19 cellular contexts compared by ENCODE assay signal in genomic region chr17:16384557-16384956, GRCh38. TPM values are rescaled to one million over a fixed set of nuclear protein-coding genes. Genes with fewer than 3 reads are reported as not detected.
DNase-seq lines count a peak whose midpoint lies in the region; ATAC-seq and TF ChIP-seq lines count a peak whose summit lies in the region.
"Had no signal": no experiment of that assay in that cellular context is flagged by ENCODE, and none has a peak within 500 bp of the region (broad histone marks: within the 10 kb centered on the region; RNA-seq: fewer than 3 reads in every experiment).

No MANE protein-coding gene starts in this region.

- no peak overlapping the region for H2AFZ ChIP-seq in OCI-LY1 (ENCODE audit: low read length)

- peak overlapping the region; percentile 16 for H3K27ac Mint-ChIP-seq in T-helper 2 cell treated with Interferon-gamma antibody and Interleukin-4, amounts not matched to agents 5 μg/mL and 100 μg/mL, for 36 hours
- H3K27ac Mint-ChIP-seq in immature natural killer cell: peak overlapping the region; percentile 54 to 99 (median 81)
- H3K27ac Mint-ChIP-seq: CD8-positive, alpha-beta T cell had no signal

- H3K27me3 ChIP-seq in OCI-LY1 (ENCODE audit: insufficient read depth, low read length): no peaks in the 10 kb centered on the region
- H3K27me3 ChIP-seq in psoas muscle (ENCODE audit: insufficient read depth in 3 of 3, low read length in 2 of 3): no peaks in the 10 kb centered on the region
- H3K27me3 ChIP-seq in tibial artery: no peaks in the 10 kb centered on the region
- H3K27me3 ChIP-seq: brain microvascular endothelial cell had no signal

- no peak overlapping the region for H3K9ac ChIP-seq in OCI-LY1 (ENCODE audit: low read length)

- no peak overlapping the region for H3K4me3 ChIP-seq in OCI-LY1 (ENCODE audit: low read depth, low read length, poor library complexity, severe bottlenecking)
- peak overlapping the region; percentile 93 for H3K4me3 ChIP-seq in psoas muscle
- H3K4me3 ChIP-seq in tibial artery: no peak overlapping the region

- no peak for DNase-seq in T-helper 2 cell treated with Interferon-gamma antibody and Interleukin-4, amounts not matched to agents 5 μg/mL and 100 μg/mL, for 36 hours (ENCODE audit: low spot score)
- DNase-seq in T-helper 2 cell: no peak
- DNase-seq in immature natural killer cell: no peak
- no peak for DNase-seq in psoas muscle
- no peak for DNase-seq in NCI-H510A (lab: John Stamatoyannopoulos, UW)
- DNase-seq in tibial artery: no peak
- DNase-seq: activated naive CD4-positive, alpha-beta T cell treated with anti-CD3 and anti-CD28 coated beads for 36 hours; brain microvascular endothelial cell; CD8-positive, alpha-beta T cell; IMR-90; islet precursor cell; mesendoderm; MV-4-11; NCI-H524 treated with DMSO at 0.1 percent for 48 hours; nucleus accumbens; OCI-M1; stimulated activated CD4-positive, alpha-beta T cell treated with anti-CD3 and anti-CD28 coated beads, Interleukin-2, amount 100 ng/mL, for 48 hours had no signal

- H3K9me3 ChIP-seq in OCI-LY1 (ENCODE audit: low read length) (no peaks in the 10 kb centered on the region), psoas muscle (no peaks in the 10 kb centered on the region), tibial artery (no peaks in the 10 kb centered on the region)

- peaks cover 12% of the 10 kb centered on the region for H3K27me3 Mint-ChIP-seq in T-helper 2 cell treated with Interferon-gamma antibody and Interleukin-4, amounts not matched to agents 5 μg/mL and 100 μg/mL, for 36 hours (ENCODE audit: low read depth)
- H3K27me3 Mint-ChIP-seq in immature natural killer cell (ENCODE audit: low read depth in 3 of 3): peaks cover 16 to 29% (median 17%) of the 10 kb centered on the region in 3 donors

- H3K36me3 ChIP-seq in OCI-LY1 (ENCODE audit: insufficient read depth, low read length): peaks cover 26% of the 10 kb centered on the region
- H3K36me3 ChIP-seq in psoas muscle (ENCODE audit: insufficient read depth in 1 of 2, low read depth in 1 of 2): peaks cover 6 to 26% of the 10 kb centered on the region in 2 donors
- H3K36me3 ChIP-seq in tibial artery: peaks cover 21 to 24% (median 22%) of the 10 kb centered on the region in 3 donors

- peaks cover 7% of the 10 kb centered on the region; the same call in 1 of the 2 replicates for H3F3A ChIP-seq in OCI-LY1 (ENCODE audit: insufficient read depth, low read length)

- no peaks in the 10 kb centered on the region for H3K9me3 Mint-ChIP-seq in T-helper 2 cell treated with Interferon-gamma antibody and Interleukin-4, amounts not matched to agents 5 μg/mL and 100 μg/mL, for 36 hours
- no peaks in the 10 kb centered on the region for H3K9me3 Mint-ChIP-seq in immature natural killer cell
- H3K9me3 Mint-ChIP-seq: activated naive CD4-positive, alpha-beta T cell treated with anti-CD3 and anti-CD28 coated beads for 36 hours; CD8-positive, alpha-beta T cell had no signal

- H3K9me2 ChIP-seq in OCI-LY1 (ENCODE audit: low read depth, low read length): no peaks in the 10 kb centered on the region

- WGBS in psoas muscle, 3 donors: 67 to 83% (median 70%) methylated on average over 5 of the region's 5 CpGs

- H3K79me2 ChIP-seq in OCI-LY1 (ENCODE audit: insufficient read depth, low read length): peaks cover 7% of the 10 kb centered on the region

- H3K4me1 Mint-ChIP-seq in T-helper 2 cell treated with Interferon-gamma antibody and Interleukin-4, amounts not matched to agents 5 μg/mL and 100 μg/mL, for 36 hours (ENCODE audit: low read depth): peaks cover 35% of the 10 kb centered on the region
- peaks cover 54 to 61% of the 10 kb centered on the region in 2 donors for H3K4me1 Mint-ChIP-seq in immature natural killer cell

- H4K20me1 ChIP-seq in OCI-LY1 (ENCODE audit: insufficient read depth, low read length): no peaks in the 10 kb centered on the region

- H3K4me3 Mint-ChIP-seq in T-helper 2 cell treated with Interferon-gamma antibody and Interleukin-4, amounts not matched to agents 5 μg/mL and 100 μg/mL, for 36 hours: peak overlapping the region; percentile 28
- peak overlapping the region; percentile 28 to 96 (median 40) for H3K4me3 Mint-ChIP-seq in immature natural killer cell

- H3K4me1 ChIP-seq in OCI-LY1 (ENCODE audit: insufficient read depth, low read length, severe bottlenecking) (peaks cover 64% of the 10 kb centered on the region), psoas muscle (peaks cover 22% of the 10 kb centered on the region), tibial artery (peaks cover 0 to 48% (median 33%) of the 10 kb centered on the region in 4 donors)

- peaks cover 39% of the 10 kb centered on the region for H3K36me3 Mint-ChIP-seq in T-helper 2 cell treated with Interferon-gamma antibody and Interleukin-4, amounts not matched to agents 5 μg/mL and 100 μg/mL, for 36 hours (ENCODE audit: low read depth)
- H3K36me3 Mint-ChIP-seq in immature natural killer cell: peaks cover 8 to 27% (median 11%) of the 10 kb centered on the region in 3 donors

- ATAC-seq in psoas muscle (no peak), GM18907 (IDR thresholded peaks at IDR 0.05; ENCODE audit: unreplicated experiment) (no peak)
- ATAC-seq: CD8-positive, alpha-beta T cell had no signal

- H3K27ac ChIP-seq in OCI-LY1 (ENCODE audit: low read depth, low read length, poor library complexity, severe bottlenecking): peak overlapping the region; percentile 93
- H3K27ac ChIP-seq in psoas muscle: peak overlapping the region; percentile 99
- H3K27ac ChIP-seq in tibial artery: no peak overlapping the region
- H3K27ac ChIP-seq: brain microvascular endothelial cell had no signal

- TF ChIP-seq CTCF in OCI-LY1 (IDR thresholded peaks at IDR 0.05; ENCODE audit: low read length) (no peak), psoas muscle (IDR thresholded peaks at IDR 0.05) (no peak), tibial artery (IDR thresholded peaks at IDR 0.05) (no peak)

- intact Hi-C loops in psoas muscle (cut with DNase I): no loop called here
- intact Hi-C loops in tibial artery (cut with DNase I; ENCODE audit: low total_unique reads): no loop called here

- peak overlapping the region; percentile 60 for H3K4me2 ChIP-seq in OCI-LY1 (ENCODE audit: low read length)

RNA-seq across cellular contexts. Expression of gene UBB, which starts 3.7 kb away (rescaled TPM):
- polyA plus RNA-seq in immature natural killer cell: 1,000 to 10,000 TPM; 3,354 to 4,873 (median 3,832) TPM
- 1,000 to 10,000 TPM; 1,704 to 3,203 (median 2,212) TPM for total RNA-seq in psoas muscle
- 1,000 to 10,000 TPM in 2 of 3 donors, 100 to 1,000 TPM in 1; 700 to 1,893 (median 1,030) TPM for polyA plus RNA-seq in psoas muscle

RNA-seq across cellular contexts. Expression of gene TRPV2, which starts 30.8 kb away (rescaled TPM):
- polyA plus RNA-seq in immature natural killer cell: 100 to 1,000 TPM; 151 to 206 (median 202) TPM
- 10 to 100 TPM in 1 of 4 donors, 1 to 10 TPM in 3; 3.9 to 10.3 (median 6.7) TPM for total RNA-seq in psoas muscle
- 1 to 10 TPM; 1.6 to 3.8 (median 3.4) TPM for polyA plus RNA-seq in psoas muscle

RNA-seq across cellular contexts. Expression of gene CENPV, which starts 31.3 kb away (rescaled TPM):
- 10 to 100 TPM; 14.2 to 28.1 (median 23.1) TPM for polyA plus RNA-seq in immature natural killer cell
- total RNA-seq in psoas muscle: 10 to 100 TPM; 29.6 to 44.3 (median 34.1) TPM
- 10 to 100 TPM; 36.5 to 68.3 (median 42.6) TPM for polyA plus RNA-seq in psoas muscle

Comparison
In these comparisons a context has a peak if more than half of its experiments do, and no peak if none do; other contexts are left out.
1. H3K27ac ChIP-seq: peak in OCI-LY1 (single experiment) and psoas muscle (single experiment); none in tibial artery (0 of 2).
2. RNA of gene TRPV2, which starts 30.8 kb away (polyA plus RNA-seq): 151 to 206 TPM in immature natural killer cell; 1.6 to 3.8 TPM in psoas muscle; every median in the first group is over 10 times any median in the second.